ENCODE assay signal across 8 cellular contexts in the genomic region with DNA sequence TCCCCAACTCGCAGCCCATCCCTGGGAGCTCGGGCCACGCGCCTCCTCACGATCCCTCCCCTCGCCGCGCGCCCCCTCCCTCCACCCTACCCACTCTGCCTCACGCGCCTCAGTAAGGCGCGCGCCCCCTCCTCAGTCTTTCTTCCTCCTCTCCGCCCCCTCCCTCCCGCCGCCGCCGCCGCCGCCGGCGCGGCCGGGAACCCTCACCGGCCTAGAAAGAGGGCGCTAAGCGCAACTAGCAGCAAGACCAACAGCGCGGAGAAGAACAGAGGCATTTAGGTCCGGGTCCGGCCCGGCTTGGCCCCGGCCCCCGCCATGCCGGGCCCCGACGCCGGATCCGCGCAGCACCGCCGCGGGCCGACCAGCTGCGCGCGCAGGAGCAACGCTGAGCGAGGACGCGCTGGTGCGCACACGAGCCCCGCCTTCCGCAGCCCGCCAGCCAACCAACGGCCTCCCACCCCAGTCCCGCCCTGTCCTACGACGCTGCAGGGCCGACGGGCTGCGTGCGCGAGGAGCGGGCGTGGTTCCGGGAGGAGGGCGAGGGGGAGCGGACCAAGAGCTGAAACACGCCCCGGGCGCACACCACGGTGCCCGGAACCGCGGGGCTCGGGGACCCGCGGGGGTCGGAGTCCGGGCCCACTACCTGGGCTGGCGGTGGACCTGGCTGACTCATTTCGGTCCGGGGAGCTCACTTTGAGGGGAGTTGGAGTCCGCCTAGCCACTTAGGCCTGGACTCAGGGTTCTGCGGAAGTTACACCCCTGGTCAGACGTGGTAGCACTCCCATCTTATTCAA. TPM values are rescaled to one million over a fixed set of nuclear protein-coding genes. Genes with fewer than 3 reads are reported as not detected.
DNase-seq lines count a peak whose midpoint lies in the region; ATAC-seq and TF ChIP-seq lines count a peak whose summit lies in the region.

BLTP2 (minus strand) TSS at position 377 of the 794 bp plus-strand sequence; CDS start at position 275, 102 bp downstream.

- H3K27ac ChIP-seq in thoracic aorta: peak within 1 kb of the TSS; percentile 84 to 97

- H3K4me3 ChIP-seq in GM06990 (replicated peaks; ENCODE audit: low read depth, low read length) (peak within 1 kb of the TSS; percentile 100), thoracic aorta (peak within 1 kb of the TSS; percentile 96)

- H3K27ac Mint-ChIP-seq in activated naive CD8-positive, alpha-beta T cell: peak within 1 kb of the TSS; percentile 90
- H3K27ac Mint-ChIP-seq in glutamatergic neuron (ENCODE audit: unreplicated experiment) (peak within 1 kb of the TSS; percentile 86), osteocyte (ENCODE audit: unreplicated experiment) (peak within 1 kb of the TSS; percentile 96)

- H3K4me1 Mint-ChIP-seq in activated naive CD8-positive, alpha-beta T cell (ENCODE audit: low read depth): peaks cover 34% of the 10 kb centered on the region
- peaks cover 17% of the 10 kb centered on the region for H3K4me1 Mint-ChIP-seq in glutamatergic neuron (ENCODE audit: low read depth, unreplicated experiment)
- H3K4me1 Mint-ChIP-seq in osteocyte (ENCODE audit: unreplicated experiment): peaks cover 29% of the 10 kb centered on the region

- peaks cover 13 to 40% of the 10 kb centered on the region in 2 donors for H3K4me1 ChIP-seq in thoracic aorta (ENCODE audit: control insufficient read depth in 1 of 2, low read depth in 2 of 2)

- peaks cover 22% of the 10 kb centered on the region for H3K36me3 ChIP-seq in GM06990 (ENCODE audit: control insufficient read depth, insufficient read depth, low read length)
- H3K36me3 ChIP-seq in thoracic aorta: peaks cover 21% of the 10 kb centered on the region

- H3K27me3 Mint-ChIP-seq in activated naive CD8-positive, alpha-beta T cell: no peaks in the 10 kb centered on the region
- H3K27me3 Mint-ChIP-seq in glutamatergic neuron (ENCODE audit: unreplicated experiment): peaks cover 5% of the 10 kb centered on the region
- no peaks in the 10 kb centered on the region for H3K27me3 Mint-ChIP-seq in osteocyte (ENCODE audit: unreplicated experiment)

- DNase-seq in GM06990 (ENCODE audit: extremely low read depth, insufficient read length) (peak; percentile 98), NCI-H1105 (lab: John Stamatoyannopoulos, UW) (peak; percentile 91), SKM-1 treated with dmso at 0.1 percent for 144 hours (lab: John Stamatoyannopoulos, UW; ENCODE audit: unreplicated experiment) (peak; percentile 90), glutamatergic neuron (peak; percentile 96), osteocyte (ENCODE audit: extremely low spot score, unreplicated experiment) (peak; percentile 98), thoracic aorta (ENCODE audit: low spot score) (peak; percentile 82)

- peaks cover 9% of the 10 kb centered on the region for H3K36me3 Mint-ChIP-seq in activated naive CD8-positive, alpha-beta T cell
- H3K36me3 Mint-ChIP-seq in glutamatergic neuron (ENCODE audit: unreplicated experiment) (peaks cover 5% of the 10 kb centered on the region), osteocyte (ENCODE audit: unreplicated experiment) (peaks cover 19% of the 10 kb centered on the region)

- H3K9me3 Mint-ChIP-seq in activated naive CD8-positive, alpha-beta T cell (ENCODE audit: low read depth): no peaks in the 10 kb centered on the region
- H3K9me3 Mint-ChIP-seq in glutamatergic neuron (ENCODE audit: unreplicated experiment) (peaks cover 4% of the 10 kb centered on the region), osteocyte (ENCODE audit: unreplicated experiment) (no peaks in the 10 kb centered on the region)

- peak; percentile 87 for ATAC-seq in HG02588 (IDR thresholded peaks at IDR 0.05; ENCODE audit: unreplicated experiment)
- peak; percentile 90 for ATAC-seq in thoracic aorta (ENCODE audit: insufficient number of reproducible peaks, low FRiP score, low read depth)

- H3K27me3 ChIP-seq in GM06990 (replicated peaks; ENCODE audit: control insufficient read depth, insufficient read depth, low read length) (no peaks in the 10 kb centered on the region), thoracic aorta (replicated peaks; ENCODE audit: insufficient read depth) (no peaks in the 10 kb centered on the region)

- TF ChIP-seq CTCF in GM06990 (IDR thresholded peaks at IDR 0.05; ENCODE audit: insufficient read depth, low read length, poor library complexity, severe bottlenecking) (no peak), glutamatergic neuron (IDR thresholded peaks at IDR 0.05; ENCODE audit: partially characterized antibody, unreplicated experiment) (no peak), osteocyte (IDR thresholded peaks at IDR 0.05) (no peak), thoracic aorta (IDR thresholded peaks at IDR 0.05) (peak; percentile 17)

- H3K9me3 ChIP-seq in thoracic aorta: no peaks in the 10 kb centered on the region

- peak within 1 kb of the TSS; percentile 97 for H3K4me3 Mint-ChIP-seq in activated naive CD8-positive, alpha-beta T cell
- H3K4me3 Mint-ChIP-seq in glutamatergic neuron (ENCODE audit: unreplicated experiment) (peak within 1 kb of the TSS; percentile 97), osteocyte (ENCODE audit: unreplicated experiment) (peak within 1 kb of the TSS; percentile 87)

RNA-seq across cellular contexts. Expression of gene BLTP2, which starts in this region (rescaled TPM):
- total RNA-seq in glutamatergic neuron (ENCODE audit: unreplicated experiment) (181 TPM), osteocyte (159 and 173 TPM in 2 replicates), thoracic aorta (100 to 1,000 TPM; 125 to 139 TPM)

Comparison
In these comparisons a context has a peak if more than half of its experiments do, and no peak if none do; other contexts are left out.
1. Peak in every context shown above with its lines: DNase-seq, ATAC-seq, H3K4me3 ChIP-seq and H3K27ac ChIP-seq.